1 cellular context compared by ENCODE assay signal in genomic region chr17:28842282-28843012, GRCh38.
TF ChIP-seq lines count a peak whose summit lies in the region.

FAM222B (minus strand) TSS chr17:28842790; CDS start chr17:28766667, 76,123 bp downstream.

TF ChIP-seq in GM12878, 131 proteins besides CTCF, POLR2A, EP300 and RAD21 (continued from another document):
- peak; percentile 49; the same call in 1 of the 2 replicates for TF ChIP-seq MAX (IDR thresholded peaks at IDR 0.05; ENCODE audit: low read depth, low read length)
